ENCODE assay signal across 16 cellular contexts in the genomic region with DNA sequence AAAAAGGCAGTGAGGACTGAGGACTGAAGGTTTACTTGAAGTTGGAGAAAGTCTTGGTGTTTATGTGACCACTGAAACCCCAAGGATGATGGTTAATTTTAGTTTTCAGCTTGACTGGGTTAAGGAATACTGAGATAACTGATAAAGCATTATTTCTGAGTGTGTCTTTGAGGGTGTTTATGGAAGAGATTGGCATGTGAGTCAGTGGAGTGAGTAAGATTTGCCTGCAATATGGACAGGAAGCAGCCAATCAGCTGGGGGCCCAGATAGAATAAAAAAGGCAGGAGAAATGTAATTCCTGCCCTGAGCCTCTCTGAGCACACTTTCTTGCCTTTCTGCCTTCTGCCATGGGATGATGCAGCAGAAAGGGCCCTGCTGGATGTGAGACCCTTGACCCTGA.
DNase-seq lines count a peak whose midpoint lies in the region; ATAC-seq and TF ChIP-seq lines count a peak whose summit lies in the region.
"Had no signal": no experiment of that assay in that cellular context is flagged by ENCODE, and none has a peak within 500 bp of the region (broad histone marks: within the 10 kb centered on the region; RNA-seq: fewer than 3 reads in every experiment).

No MANE protein-coding gene starts in this region.

- peaks cover 1% of the 10 kb centered on the region for H3K27me3 Mint-ChIP-seq in activated CD4-positive, alpha-beta T cell treated with anti-CD3 and anti-CD28 coated beads for 36 hours
- H3K27me3 Mint-ChIP-seq in activated CD4-positive, alpha-beta T cell treated with anti-CD3 and anti-CD28 coated beads, Interleukin-2, amount 10 ng/mL, durations not matched to agents 24 days and 14 days = peaks cover 2% of the 10 kb centered on the region

- peaks cover 3% of the 10 kb centered on the region for H3K36me3 Mint-ChIP-seq in activated CD4-positive, alpha-beta T cell treated with anti-CD3 and anti-CD28 coated beads for 36 hours (ENCODE audit: low read depth)
- H3K36me3 Mint-ChIP-seq in activated CD4-positive, alpha-beta T cell treated with anti-CD3 and anti-CD28 coated beads, Interleukin-2, amount 10 ng/mL, durations not matched to agents 24 days and 14 days (ENCODE audit: low read depth) = no peaks in the 10 kb centered on the region

- peaks cover 18% of the 10 kb centered on the region for H3K9me3 Mint-ChIP-seq in activated CD4-positive, alpha-beta T cell treated with anti-CD3 and anti-CD28 coated beads for 36 hours (ENCODE audit: low read depth)
- H3K9me3 Mint-ChIP-seq in activated CD4-positive, alpha-beta T cell treated with anti-CD3 and anti-CD28 coated beads, Interleukin-2, amount 10 ng/mL, durations not matched to agents 24 days and 14 days = peaks cover 14% of the 10 kb centered on the region

- intact Hi-C loops in activated CD4-positive, alpha-beta T cell treated with anti-CD3 and anti-CD28 coated beads for 36 hours (cut with DNase I, micrococcal nuclease) = no loop called here
- intact Hi-C loops in activated CD4-positive, alpha-beta T cell treated with anti-CD3 and anti-CD28 coated beads, Interleukin-2, amount 10 ng/mL, durations not matched to agents 24 days and 14 days (cut with micrococcal nuclease) = no loop called here

- CTCF ChIA-PET in activated CD4-positive, alpha-beta T cell treated with anti-CD3 and anti-CD28 coated beads for 36 hours (lab: Charles Lee) = no interaction called here

- no peak overlapping the region for H3K4me3 Mint-ChIP-seq in activated CD4-positive, alpha-beta T cell treated with anti-CD3 and anti-CD28 coated beads for 36 hours
- H3K4me3 Mint-ChIP-seq in activated CD4-positive, alpha-beta T cell treated with anti-CD3 and anti-CD28 coated beads, Interleukin-2, amount 10 ng/mL, durations not matched to agents 24 days and 14 days = no peak overlapping the region
- H3K4me3 Mint-ChIP-seq: nephron had no signal

- peak; percentile 55 for ATAC-seq in activated CD4-positive, alpha-beta T cell treated with anti-CD3 and anti-CD28 coated beads for 36 hours
- no peak for ATAC-seq in GM21515 (IDR thresholded peaks at IDR 0.05; ENCODE audit: unreplicated experiment)
- ATAC-seq: body of pancreas had no signal

- H3K4me3 ChIP-seq in epithelial cell of proximal tubule (ENCODE audit: low read depth, low read length) = no peak overlapping the region
- H3K4me3 ChIP-seq: body of pancreas, upper lobe of left lung had no signal

- no peak for TF ChIP-seq CTCF in epithelial cell of proximal tubule (conservative IDR thresholded peaks at IDR 0.05; ENCODE audit: low read depth, low read length)

- peaks cover 7% of the 10 kb centered on the region for H3K4me1 Mint-ChIP-seq in activated CD4-positive, alpha-beta T cell treated with anti-CD3 and anti-CD28 coated beads for 36 hours
- peaks cover 2% of the 10 kb centered on the region for H3K4me1 Mint-ChIP-seq in activated CD4-positive, alpha-beta T cell treated with anti-CD3 and anti-CD28 coated beads, Interleukin-2, amount 10 ng/mL, durations not matched to agents 24 days and 14 days

- DNase-seq in activated CD4-positive, alpha-beta T cell treated with anti-CD3 and anti-CD28 coated beads for 36 hours = no peak
- DNase-seq in activated CD4-positive, alpha-beta T cell treated with anti-CD3 and anti-CD28 coated beads, Interleukin-2, amount 10 ng/mL, durations not matched to agents 24 days and 14 days = no peak
- DNase-seq in RPMI7951 (ENCODE audit: low read depth) (peak; percentile 73), epithelial cell of proximal tubule (ENCODE audit: low read depth) (peak; percentile 15), pulmonary artery endothelial cell (ENCODE audit: low read depth, low spot score) (peak; percentile 61), cerebellar cortex (ENCODE audit: low spot score) (no peak), AML-193 (lab: John Stamatoyannopoulos, UW) (no peak)
- DNase-seq: body of pancreas, DMS79 treated with DMSO at 0.1 percent for 48 hours, islet precursor cell, NCI-H510A, SHP77 treated with DMSO at 0.1 percent for 48 hours, small intestine, upper lobe of left lung had no signal

- POLR2A ChIA-PET in activated CD4-positive, alpha-beta T cell treated with anti-CD3 and anti-CD28 coated beads for 36 hours (lab: Charles Lee) = no interaction called here

- H3K27ac Mint-ChIP-seq in activated CD4-positive, alpha-beta T cell treated with anti-CD3 and anti-CD28 coated beads for 36 hours = no peak overlapping the region
- no peak overlapping the region for H3K27ac Mint-ChIP-seq in activated CD4-positive, alpha-beta T cell treated with anti-CD3 and anti-CD28 coated beads, Interleukin-2, amount 10 ng/mL, durations not matched to agents 24 days and 14 days
- H3K27ac Mint-ChIP-seq: nephron had no signal

Comparison
In these comparisons a context has a peak if more than half of its experiments do, and no peak if none do; other contexts are left out.
1. DNase-seq: peak in RPMI7951 (single experiment), epithelial cell of proximal tubule (single experiment) and pulmonary artery endothelial cell (single experiment); none in activated CD4-positive, alpha-beta T cell treated with anti-CD3 and anti-CD28 coated beads for 36 hours (single experiment), activated CD4-positive, alpha-beta T cell treated with anti-CD3 and anti-CD28 coated beads, Interleukin-2, amount 10 ng/mL, durations not matched to agents 24 days and 14 days (single experiment), cerebellar cortex (single experiment) and AML-193 (0 of 2).